22 cellular contexts compared by ENCODE assay signal in genomic region chr6:9254251-9254650, GRCh38.
DNase-seq lines count a peak whose midpoint lies in the region; ATAC-seq, FAIRE-seq and TF ChIP-seq lines count a peak whose summit lies in the region.
"Had no signal": no experiment of that assay in that cellular context is flagged by ENCODE, and none has a peak within 500 bp of the region (broad histone marks: within the 10 kb centered on the region; RNA-seq: fewer than 3 reads in every experiment).

No MANE protein-coding gene starts in this region.

- no peaks in the 10 kb centered on the region for H3F3A ChIP-seq in PC-9 (ENCODE audit: insufficient read depth, low read depth)

- H2AFZ ChIP-seq in HepG2 (ENCODE audit: low read length) (no peak overlapping the region), PC-9 (no peak overlapping the region)

- TF ChIP-seq EP300 in HepG2 (IDR thresholded peaks at IDR 0.05; ENCODE audit: low read depth in 2 of 2, low read length in 2 of 2): no peak
- no peak for TF ChIP-seq EP300 in HepG2 (CRISPR knock-in tag; IDR thresholded peaks at IDR 0.05; ENCODE audit: borderline replicate concordance)

- FAIRE-seq in HepG2 (lab: Jason Lieb, UNC): no peak
- FAIRE-seq: G401.6, GM12892, GM19239, H54 had no signal

- H3K4me3 ChIP-seq in HepG2 (replicated peaks in 1 of 3; ENCODE audit: insufficient read depth in 1 of 3, low read depth in 2 of 3, low read length in 3 of 3) (no peak overlapping the region), right lobe of liver (no peak overlapping the region), Panc1 (ENCODE audit: low read depth in 2 of 2, low read length in 2 of 2) (no peak overlapping the region), PC-9 (no peak overlapping the region)
- H3K4me3 ChIP-seq: BLaER1, HAP-1 had no signal

- no peak overlapping the region for H3K9ac ChIP-seq in HepG2 (ENCODE audit: insufficient read depth, low read depth, low read length)
- H3K9ac ChIP-seq: BLaER1 had no signal

- BruUV-seq in HepG2 (replicated peaks; lab: Mats Ljungman, UMichigan): no TSS peak
- no TSS peak for BruUV-seq in Panc1 (replicated peaks; lab: Mats Ljungman, UMichigan)
- no TSS peak for BruUV-seq in PC-9 (replicated peaks; lab: Mats Ljungman, UMichigan)

- TF ChIP-seq RAD21 in HepG2 (CRISPR knock-in tag; IDR thresholded peaks at IDR 0.05): no peak

- intact Hi-C loops in HepG2 (cut with micrococcal nuclease; ENCODE audit: unreplicated experiment): no loop called here
- intact Hi-C loops in right lobe of liver (cut with DNase I): no loop called here
- intact Hi-C loops in Panc1 (cut with micrococcal nuclease; ENCODE audit: unreplicated experiment): loop anchor here (5.0 kb wide), 3 partner anchors 272 to 1173 kb away; no protein-coding TSS in a partner anchor
- intact Hi-C loops in PC-9 (cut with micrococcal nuclease; ENCODE audit: unreplicated experiment): loop anchor here (5.0 to 10.0 kb wide), 2 partner anchors 361 to 547 kb away; no protein-coding TSS in a partner anchor

- H3K9me2 ChIP-seq in PC-9 (ENCODE audit: insufficient read depth): no peaks in the 10 kb centered on the region

- CTCF ChIA-PET in HepG2 (lab: Yijun Ruan, JAX; ENCODE audit: low intra/inter-chr PET ratio, low total read pairs): no interaction called here
- CTCF ChIA-PET in Panc1 (lab: Charles Lee): no interaction called here
- CTCF ChIA-PET in PC-9 (lab: Charles Lee): no interaction called here

- no peak for ATAC-seq in HepG2
- ATAC-seq in right lobe of liver: no peak
- no peak for ATAC-seq in Panc1
- no peak for ATAC-seq in GM18519 (IDR thresholded peaks at IDR 0.05; ENCODE audit: low FRiP score, unreplicated experiment)
- no peak for ATAC-seq in GM19397 (IDR thresholded peaks at IDR 0.05; ENCODE audit: unreplicated experiment)
- no peak for ATAC-seq in HG03045 (IDR thresholded peaks at IDR 0.05; ENCODE audit: unreplicated experiment)
- ATAC-seq: CD8-positive, alpha-beta T cell had no signal

- H3K4me1 ChIP-seq in HepG2 (ENCODE audit: insufficient read depth, low read length) (no peaks in the 10 kb centered on the region), right lobe of liver (no peaks in the 10 kb centered on the region), Panc1 (ENCODE audit: control insufficient read depth, insufficient read depth, low read length) (peaks cover 22% of the 10 kb centered on the region), PC-9 (replicated peaks; ENCODE audit: insufficient read depth) (no peaks in the 10 kb centered on the region)
- H3K4me1 ChIP-seq: BLaER1, HAP-1 had no signal

- no peak overlapping the region for H3K27ac ChIP-seq in HepG2 (ENCODE audit: extremely low read length, insufficient read depth, low read length)
- H3K27ac ChIP-seq in right lobe of liver: no peak overlapping the region
- peak overlapping the region; percentile 54; the same call in 1 of the 2 replicates for H3K27ac ChIP-seq in Panc1 (ENCODE audit: low read length)
- no peak overlapping the region for H3K27ac ChIP-seq in PC-9
- H3K27ac ChIP-seq: 22Rv1, BLaER1, C4-2B had no signal

- no peak for DNase-seq in HepG2 (ENCODE audit: low spot score)
- DNase-seq in right lobe of liver: no peak
- DNase-seq in Panc1 (ENCODE audit: low read depth, low spot score): no peak
- DNase-seq in epidermal melanocyte (ENCODE audit: insufficient read length, low spot score): peak; percentile 20
- DNase-seq in PC-9: no peak
- DNase-seq: Calu3; CD4-positive, CD25-positive, alpha-beta regulatory T cell; CD8-positive, alpha-beta T cell; DMS153; DND-41; GOT3 had no signal

- H3K79me2 ChIP-seq in HepG2 (ENCODE audit: insufficient read depth, low read length): no peaks in the 10 kb centered on the region
- no peaks in the 10 kb centered on the region for H3K79me2 ChIP-seq in PC-9 (ENCODE audit: low read depth)

- H3K27me3 ChIP-seq in HepG2 (ENCODE audit: control insufficient read depth in 1 of 2, insufficient read depth in 2 of 2, low read length in 2 of 2): no peaks in the 10 kb centered on the region
- no peaks in the 10 kb centered on the region for H3K27me3 ChIP-seq in right lobe of liver
- no peaks in the 10 kb centered on the region for H3K27me3 ChIP-seq in Panc1 (ENCODE audit: control insufficient read depth, insufficient read depth, low read length)
- no peaks in the 10 kb centered on the region for H3K27me3 ChIP-seq in PC-9 (ENCODE audit: insufficient read depth, low read depth)
- H3K27me3 ChIP-seq: BLaER1 had no signal

- in situ Hi-C loops in HepG2 (cut with HindIII; ENCODE audit: extremely low pct_ligation_motif_present, low pct_unique_long_range_greater_than_20kb): loop anchor here (10.0 kb wide), 1 partner anchor 1171 kb away; no protein-coding TSS in a partner anchor
- in situ Hi-C loops in Panc1 (cut with HindIII; ENCODE audit: low pct_unique_long_range_greater_than_20kb, low sequenced_read_pairs): no loop called here

- TF ChIP-seq CTCF in HepG2 (CRISPR knock-in tag; IDR thresholded peaks at IDR 0.05) (no peak), right lobe of liver (IDR thresholded peaks at IDR 0.05) (no peak), Panc1 (IDR thresholded peaks at IDR 0.05) (no peak), PC-9 (conservative IDR thresholded peaks at IDR 0.05) (no peak)

- H3K4me2 ChIP-seq in HepG2 (ENCODE audit: low read depth, low read length) (no peak overlapping the region), PC-9 (no peak overlapping the region)
- H3K4me2 ChIP-seq: BLaER1 had no signal

- H3K9me3 ChIP-seq in HepG2 (ENCODE audit: low read length) (0 out of 2 replicates have a peak, but pooled peaks cover 4% of the 10 kb centered on the region), right lobe of liver (no peaks in the 10 kb centered on the region), Panc1 (ENCODE audit: control insufficient read depth, insufficient read depth, low read depth, low read length) (no peaks in the 10 kb centered on the region; the same call in 1 of the 2 replicates), PC-9 (ENCODE audit: insufficient read depth, low read depth) (no peaks in the 10 kb centered on the region)
- H3K9me3 ChIP-seq: BLaER1, HAP-1 had no signal

- no peaks in the 10 kb centered on the region for H4K20me1 ChIP-seq in HepG2 (ENCODE audit: insufficient read depth, low read length)
- H4K20me1 ChIP-seq in PC-9 (ENCODE audit: insufficient read depth): no peaks in the 10 kb centered on the region
- H4K20me1 ChIP-seq: BLaER1 had no signal

- TF ChIP-seq POLR2A in HepG2 (IDR thresholded peaks at IDR 0.05; ENCODE audit: insufficient read depth in 1 of 2, low read depth in 2 of 2, low read length in 2 of 2): no peak
- no peak for TF ChIP-seq POLR2A in right lobe of liver (IDR thresholded peaks at IDR 0.05)

- 9% methylated on average over 9 of the region's 9 CpGs for WGBS in HepG2 (ENCODE audit: low lambda C conversion rate)
- 77% methylated on average over 9 of the region's 9 CpGs for WGBS in right lobe of liver (ENCODE audit: insufficient coverage, low coverage, low lambda C conversion rate, missing lambda C conversion rate)

- H3K36me3 ChIP-seq in HepG2 (replicated peaks in 1 of 2; ENCODE audit: control insufficient read depth in 1 of 2, insufficient read depth in 2 of 2, low read length in 2 of 2): no peaks in the 10 kb centered on the region
- H3K36me3 ChIP-seq in right lobe of liver: no peaks in the 10 kb centered on the region
- H3K36me3 ChIP-seq in Panc1 (ENCODE audit: control insufficient read depth, insufficient read depth, low read length): no peaks in the 10 kb centered on the region
- no peaks in the 10 kb centered on the region for H3K36me3 ChIP-seq in PC-9 (ENCODE audit: low read depth)
- H3K36me3 ChIP-seq: BLaER1, HAP-1 had no signal

- POLR2A ChIA-PET in HepG2 (lab: Yijun Ruan, JAX): no interaction called here
- POLR2A ChIA-PET in Panc1 (lab: Charles Lee): no interaction called here
- POLR2A ChIA-PET in PC-9 (lab: Charles Lee; ENCODE audit: unreplicated experiment): no interaction called here

TF ChIP-seq in HepG2, 621 proteins besides CTCF, POLR2A, EP300 and RAD21 (continues in another document):
- TF ChIP-seq RERE (CRISPR knock-in tag; IDR thresholded peaks at IDR 0.05; ENCODE audit: low read depth): no peak

Comparison
In these comparisons a context has a peak if more than half of its experiments do, and no peak if none do; other contexts are left out.
1. intact Hi-C loops: an anchor here in Panc1 (5.0 kb wide) and PC-9 (5.0 to 10.0 kb wide); none called in HepG2 and right lobe of liver.